ENCODE assay signal across 20 cellular contexts in genomic region chr21:43328171-43328570, GRCh38.
"Had no signal": no experiment of that assay in that cellular context is flagged by ENCODE, and none has a peak within 500 bp of the region (broad histone marks: within the 10 kb centered on the region; RNA-seq: fewer than 3 reads in every experiment).

No MANE protein-coding gene starts in this region.

- H3K4me3 Mint-ChIP-seq: activated CD4-positive, alpha-beta memory T cell treated with anti-CD3 and anti-CD28 coated beads, Interleukin-2, amount 10 ng/mL, durations not matched to agents 7 days and 5 days; activated CD8-positive, alpha-beta memory T cell treated with anti-CD3 and anti-CD28 coated beads, Interleukin-2, amount 10 ng/mL, durations not matched to agents 7 days and 5 days; activated T-helper 17 cell treated with anti-CD3 and anti-CD28 coated beads, Interleukin-2, amount 50 U/mL, for 72 hours; dendritic cell treated with granulocyte-macrophage colony-stimulating factor and Interleukin-4, amounts not matched to agents 40 ng/mL and 50 ng/mL, for 4 days; immature natural killer cell; neural crest cell; stimulated activated memory B cell treated with anti-CD40 and anti-IgM and Interleukin-4, amounts not matched to agents 10 μg/mL and 1 μg/mL and 100 μg/mL, for 72 hours; T-cell had no signal

- H3K36me3 ChIP-seq: ascending aorta, esophagus muscularis mucosa, gastroesophageal sphincter, heart left ventricle had no signal

- H3K27me3 Mint-ChIP-seq: activated T-helper 17 cell treated with anti-CD3 and anti-CD28 coated beads, Interleukin-2, amount 50 U/mL, for 72 hours; stimulated activated memory B cell treated with anti-CD40 and anti-IgM and Interleukin-4, amounts not matched to agents 10 μg/mL and 1 μg/mL and 100 μg/mL, for 72 hours had no signal

- H3K9me3 Mint-ChIP-seq: activated CD4-positive, alpha-beta memory T cell treated with anti-CD3 and anti-CD28 coated beads, Interleukin-2, amount 10 ng/mL, durations not matched to agents 7 days and 5 days; activated T-helper 17 cell treated with anti-CD3 and anti-CD28 coated beads, Interleukin-2, amount 50 U/mL, for 72 hours; dendritic cell treated with granulocyte-macrophage colony-stimulating factor and Interleukin-4, amounts not matched to agents 40 ng/mL and 50 ng/mL, for 4 days; neural crest cell; stimulated activated memory B cell treated with anti-CD40 and anti-IgM and Interleukin-4, amounts not matched to agents 10 μg/mL and 1 μg/mL and 100 μg/mL, for 72 hours; T-cell had no signal

- DNase-seq: activated CD4-positive, alpha-beta memory T cell treated with anti-CD3 and anti-CD28 coated beads, Interleukin-2, amount 10 ng/mL, durations not matched to agents 7 days and 5 days; activated CD4-positive, alpha-beta T cell treated with anti-CD3 and anti-CD28 coated beads for 48 hours; activated CD4-positive, CD25-positive, alpha-beta regulatory T cell; activated CD8-positive, alpha-beta memory T cell treated with anti-CD3 and anti-CD28 coated beads, Interleukin-2, amount 10 ng/mL, durations not matched to agents 7 days and 5 days; activated naive CD4-positive, alpha-beta T cell; effector CD8-positive, alpha-beta T cell; immature natural killer cell; mesendoderm; stimulated activated CD4-positive, alpha-beta T cell treated with anti-CD3 and anti-CD28 coated beads, Interleukin-4, amount 100 ng/mL, for 4 hours; T-cell had no signal

- H3K27ac ChIP-seq: ascending aorta, esophagus muscularis mucosa, gastroesophageal sphincter, heart left ventricle had no signal

- H3K4me1 ChIP-seq: ascending aorta had no signal

- H3K27ac Mint-ChIP-seq: activated CD4-positive, alpha-beta memory T cell treated with anti-CD3 and anti-CD28 coated beads, Interleukin-2, amount 10 ng/mL, durations not matched to agents 7 days and 5 days; activated CD8-positive, alpha-beta memory T cell treated with anti-CD3 and anti-CD28 coated beads, Interleukin-2, amount 10 ng/mL, durations not matched to agents 7 days and 5 days; activated T-helper 17 cell treated with anti-CD3 and anti-CD28 coated beads, Interleukin-2, amount 50 U/mL, for 72 hours; dendritic cell treated with granulocyte-macrophage colony-stimulating factor and Interleukin-4, amounts not matched to agents 40 ng/mL and 50 ng/mL, for 4 days; stimulated activated memory B cell treated with anti-CD40 and anti-IgM and Interleukin-4, amounts not matched to agents 10 μg/mL and 1 μg/mL and 100 μg/mL, for 72 hours; T-cell had no signal

- H3K4me3 ChIP-seq: ascending aorta, esophagus muscularis mucosa, gastroesophageal sphincter, heart left ventricle had no signal

- H3K9me3 ChIP-seq: ascending aorta, esophagus muscularis mucosa, gastroesophageal sphincter, heart left ventricle had no signal

- H3K27me3 ChIP-seq: ascending aorta, gastroesophageal sphincter, heart left ventricle had no signal

- H3K36me3 Mint-ChIP-seq: activated CD8-positive, alpha-beta memory T cell treated with anti-CD3 and anti-CD28 coated beads, Interleukin-2, amount 10 ng/mL, durations not matched to agents 7 days and 5 days; immature natural killer cell; stimulated activated memory B cell treated with anti-CD40 and anti-IgM and Interleukin-4, amounts not matched to agents 10 μg/mL and 1 μg/mL and 100 μg/mL, for 72 hours; T-cell had no signal

- ATAC-seq: activated CD8-positive, alpha-beta memory T cell treated with anti-CD3 and anti-CD28 coated beads, Interleukin-2, amount 10 ng/mL, durations not matched to agents 7 days and 5 days; activated T-helper 17 cell treated with anti-CD3 and anti-CD28 coated beads, Interleukin-2, amount 50 U/mL, for 72 hours; gastroesophageal sphincter; heart left ventricle; sciatic nerve; stimulated activated memory B cell treated with anti-CD40 and anti-IgM and Interleukin-4, amounts not matched to agents 10 μg/mL and 1 μg/mL and 100 μg/mL, for 72 hours; T-cell had no signal

- FAIRE-seq: endothelial cell of umbilical vein had no signal

- H3K4me1 Mint-ChIP-seq: activated T-helper 17 cell treated with anti-CD3 and anti-CD28 coated beads, Interleukin-2, amount 50 U/mL, for 72 hours had no signal
